Comparison of ENCODE assay signal across 8 cellular contexts in the genomic region with DNA sequence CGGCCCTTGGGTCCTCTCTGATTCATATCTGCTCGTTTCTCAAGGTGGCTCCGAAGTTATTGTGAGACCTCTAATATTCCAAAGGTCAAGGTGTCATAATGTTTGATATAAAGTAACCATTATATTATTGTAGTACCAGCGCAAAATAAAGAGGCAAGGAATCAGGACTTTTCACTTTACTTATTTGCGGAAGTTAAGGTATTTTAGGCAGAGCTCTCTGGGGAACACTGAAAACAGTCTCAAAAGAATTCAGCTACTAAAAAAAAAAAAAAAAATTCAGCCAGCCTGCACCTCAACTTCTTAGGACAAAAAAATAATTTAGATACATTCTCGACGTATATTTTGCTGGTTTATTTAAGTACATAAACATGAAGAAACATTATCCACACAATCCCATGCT. TPM values are rescaled to one million over a fixed set of nuclear protein-coding genes. Genes with fewer than 3 reads are reported as not detected.
DNase-seq lines count a peak whose midpoint lies in the region; ATAC-seq lines count a peak whose summit lies in the region.

No MANE protein-coding gene starts in this region.

- peaks cover 61% of the 10 kb centered on the region for H3K4me1 Mint-ChIP-seq in stimulated activated naive CD8-positive, alpha-beta T cell treated with anti-CD3 and anti-CD28 coated beads, Interleukin-15, Interleukin-2, amounts not matched to agents 100 ng/mL and 50 ng/mL, for 24 hours (ENCODE audit: low read depth)
- peaks cover 38% of the 10 kb centered on the region for H3K4me1 Mint-ChIP-seq in activated naive CD8-positive, alpha-beta T cell treated with anti-CD3 and anti-CD28 coated beads, Interleukin-2, amount 10 ng/mL, durations not matched to agents 7 days and 5 days
- peaks cover 27% of the 10 kb centered on the region for H3K4me1 Mint-ChIP-seq in memory B cell

- POLR2A ChIA-PET in activated naive CD8-positive, alpha-beta T cell treated with anti-CD3 and anti-CD28 coated beads, Interleukin-2, amount 10 ng/mL, durations not matched to agents 7 days and 5 days (lab: Charles Lee) = no interaction called here

- peaks cover 22% of the 10 kb centered on the region for H3K36me3 Mint-ChIP-seq in stimulated activated naive CD8-positive, alpha-beta T cell treated with anti-CD3 and anti-CD28 coated beads, Interleukin-15, Interleukin-2, amounts not matched to agents 100 ng/mL and 50 ng/mL, for 24 hours (ENCODE audit: low read depth)
- peaks cover 12% of the 10 kb centered on the region for H3K36me3 Mint-ChIP-seq in activated naive CD8-positive, alpha-beta T cell treated with anti-CD3 and anti-CD28 coated beads, Interleukin-2, amount 10 ng/mL, durations not matched to agents 7 days and 5 days
- H3K36me3 Mint-ChIP-seq in memory B cell = peaks cover 4% of the 10 kb centered on the region

- H3K9me3 Mint-ChIP-seq in stimulated activated naive CD8-positive, alpha-beta T cell treated with anti-CD3 and anti-CD28 coated beads, Interleukin-15, Interleukin-2, amounts not matched to agents 100 ng/mL and 50 ng/mL, for 24 hours = no peaks in the 10 kb centered on the region
- no peaks in the 10 kb centered on the region for H3K9me3 Mint-ChIP-seq in activated naive CD8-positive, alpha-beta T cell treated with anti-CD3 and anti-CD28 coated beads, Interleukin-2, amount 10 ng/mL, durations not matched to agents 7 days and 5 days
- no peaks in the 10 kb centered on the region for H3K9me3 Mint-ChIP-seq in memory B cell

- no peak for ATAC-seq in stimulated activated naive CD8-positive, alpha-beta T cell treated with anti-CD3 and anti-CD28 coated beads, Interleukin-15, Interleukin-2, amounts not matched to agents 100 U/mL and 50 U/mL, for 24 hours
- ATAC-seq in activated naive CD8-positive, alpha-beta T cell treated with anti-CD3 and anti-CD28 coated beads, Interleukin-2, amount 10 ng/mL, durations not matched to agents 7 days and 5 days (ENCODE audit: low read depth) = no peak
- ATAC-seq in memory B cell (ENCODE audit: low read depth) (no peak), HG02884 (IDR thresholded peaks at IDR 0.05; ENCODE audit: unreplicated experiment) (no peak), HG03571 (IDR thresholded peaks at IDR 0.05; ENCODE audit: unreplicated experiment) (no peak)

- H3K4me3 Mint-ChIP-seq in stimulated activated naive CD8-positive, alpha-beta T cell treated with anti-CD3 and anti-CD28 coated beads, Interleukin-15, Interleukin-2, amounts not matched to agents 100 ng/mL and 50 ng/mL, for 24 hours = peak overlapping the region; percentile 96
- peak overlapping the region; percentile 52 for H3K4me3 Mint-ChIP-seq in activated naive CD8-positive, alpha-beta T cell treated with anti-CD3 and anti-CD28 coated beads, Interleukin-2, amount 10 ng/mL, durations not matched to agents 7 days and 5 days
- peak overlapping the region; percentile 97 for H3K4me3 Mint-ChIP-seq in memory B cell

- no peak for DNase-seq in stimulated activated naive CD8-positive, alpha-beta T cell treated with anti-CD3 and anti-CD28 coated beads, Interleukin-15, Interleukin-2, amounts not matched to agents 100 U/mL and 50 U/mL, for 24 hours
- no peak for DNase-seq in activated naive CD8-positive, alpha-beta T cell treated with anti-CD3 and anti-CD28 coated beads, Interleukin-2, amount 10 ng/mL, durations not matched to agents 7 days and 5 days
- no peak for DNase-seq in memory B cell (ENCODE audit: low spot score in 2 of 2)
- no peak for DNase-seq in NCI-H2107 (lab: John Stamatoyannopoulos, UW)
- DNase-seq in superior temporal gyrus (ENCODE audit: extremely low spot score) = no peak

- no peaks in the 10 kb centered on the region for H3K27me3 Mint-ChIP-seq in stimulated activated naive CD8-positive, alpha-beta T cell treated with anti-CD3 and anti-CD28 coated beads, Interleukin-15, Interleukin-2, amounts not matched to agents 100 ng/mL and 50 ng/mL, for 24 hours
- no peaks in the 10 kb centered on the region for H3K27me3 Mint-ChIP-seq in activated naive CD8-positive, alpha-beta T cell treated with anti-CD3 and anti-CD28 coated beads, Interleukin-2, amount 10 ng/mL, durations not matched to agents 7 days and 5 days
- H3K27me3 Mint-ChIP-seq in memory B cell = no peaks in the 10 kb centered on the region

- H3K27ac Mint-ChIP-seq in stimulated activated naive CD8-positive, alpha-beta T cell treated with anti-CD3 and anti-CD28 coated beads, Interleukin-15, Interleukin-2, amounts not matched to agents 100 ng/mL and 50 ng/mL, for 24 hours = no peak overlapping the region
- H3K27ac Mint-ChIP-seq in activated naive CD8-positive, alpha-beta T cell treated with anti-CD3 and anti-CD28 coated beads, Interleukin-2, amount 10 ng/mL, durations not matched to agents 7 days and 5 days = no peak overlapping the region
- H3K27ac Mint-ChIP-seq in memory B cell = peak overlapping the region; percentile 99

RNA-seq across cellular contexts. Expression of gene OSER1, which starts 2.4 kb away (rescaled TPM):
- 10 to 100 TPM; 29.8 to 30.5 TPM for total RNA-seq in activated naive CD8-positive, alpha-beta T cell treated with anti-CD3 and anti-CD28 coated beads, Interleukin-2, amount 10 ng/mL, durations not matched to agents 7 days and 5 days

RNA-seq across cellular contexts. Expression of gene JPH2, which starts 21.2 kb away (rescaled TPM):
- under 1 TPM; 0.36 to 0.37 TPM for total RNA-seq in activated naive CD8-positive, alpha-beta T cell treated with anti-CD3 and anti-CD28 coated beads, Interleukin-2, amount 10 ng/mL, durations not matched to agents 7 days and 5 days

RNA-seq across cellular contexts. Expression of gene GDAP1L1, which starts 38.9 kb away (rescaled TPM):
- total RNA-seq in activated naive CD8-positive, alpha-beta T cell treated with anti-CD3 and anti-CD28 coated beads, Interleukin-2, amount 10 ng/mL, durations not matched to agents 7 days and 5 days = not detected
